Comparison of ENCODE assay signal across 22 cellular contexts in the genomic region with DNA sequence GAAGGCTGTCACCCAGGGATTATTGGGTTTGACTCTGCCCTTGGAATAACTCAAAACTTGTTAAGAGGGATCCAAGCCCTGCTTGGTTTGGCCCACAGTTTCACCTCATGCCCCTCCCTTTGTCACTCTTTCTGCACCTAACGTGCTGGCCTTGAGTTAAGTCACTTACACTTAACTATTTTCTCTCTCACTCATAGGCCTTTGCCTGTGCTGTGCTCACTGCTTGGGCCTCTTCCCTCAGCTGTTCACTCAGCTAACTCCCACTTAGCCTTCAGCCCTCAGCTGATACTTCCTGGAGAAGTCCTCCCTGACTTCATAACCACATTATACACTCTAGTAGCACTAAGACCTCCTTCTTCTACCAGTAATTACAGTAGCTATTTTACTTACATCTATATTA.
A peak's percentile ranks its signal among the peaks of the same experiment; 100 is the strongest.
DNase-seq lines count a peak whose midpoint lies in the region; ATAC-seq, FAIRE-seq and TF ChIP-seq lines count a peak whose summit lies in the region.
"Had no signal": no experiment of that assay in that cellular context is flagged by ENCODE, and none has a peak within 500 bp of the region (broad histone marks: within the 10 kb centered on the region; RNA-seq: fewer than 3 reads in every experiment).

No MANE protein-coding gene starts in this region.

- peaks cover 6% of the 10 kb centered on the region for H3K79me1 ChIP-seq in mesenchymal stem cell (replicated peaks; ENCODE audit: low read length, poor library complexity, severe bottlenecking)
- H3K79me1 ChIP-seq in H9 (ENCODE audit: insufficient read depth, low read depth, low read length, poor library complexity, severe bottlenecking): no peaks in the 10 kb centered on the region

- no peak overlapping the region for H3K9ac ChIP-seq in mesenchymal stem cell (ENCODE audit: low read length)
- H3K9ac ChIP-seq in H9 (ENCODE audit: extremely low read depth, insufficient read length, low read length): no peak overlapping the region

- H3K9me3 ChIP-seq in mesenchymal stem cell (ENCODE audit: control insufficient read depth, low read length) (no peaks in the 10 kb centered on the region), H9 (ENCODE audit: control insufficient read depth, low read depth, low read length) (no peaks in the 10 kb centered on the region)
- H3K9me3 ChIP-seq: SJSA1 had no signal

- DNase-seq in activated T-cell treated with anti-CD3 and anti-CD28 coated beads, Interleukin-2, amount 50 U/mL, for 72 hours: no peak
- DNase-seq in activated T-cell treated with anti-CD3 and anti-CD28 coated beads, Interleukin-2, amount 50 U/mL, for 1 hour: no peak
- DNase-seq in OCI-M1 (lab: John Stamatoyannopoulos, UW): peak; percentile 21
- no peak for DNase-seq in mesenchymal stem cell
- DNase-seq in urothelium cell line (ENCODE audit: low spot score): no peak
- DNase-seq in hypothalamus (lab: John Stamatoyannopoulos, UW): no peak
- no peak for DNase-seq in H9
- DNase-seq: 8988T; activated CD4-positive, alpha-beta T cell treated with anti-CD3 and anti-CD28 coated beads for 1 hour; activated gamma-delta T cell; C1 segment of cervical spinal cord; DMS53; foreskin keratinocyte; left ventricle myocardium superior; NCI-H2029 treated with DMSO at 0.1 percent for 48 hours; NCI-H510A treated with DMSO at 0.1 percent for 48 hours; stimulated activated CD4-positive, alpha-beta T cell treated with anti-CD3 and anti-CD28 coated beads, Interleukin-4, amount 100 ng/mL, for 24 hours had no signal

- H3K4me2 ChIP-seq in mesenchymal stem cell (ENCODE audit: low read length, poor library complexity, severe bottlenecking): no peak overlapping the region
- H3K4me2 ChIP-seq in H9 (ENCODE audit: insufficient read depth, insufficient read length, low read length): no peak overlapping the region

- no peaks in the 10 kb centered on the region for H3K79me2 ChIP-seq in H9 (ENCODE audit: insufficient read depth, low read length)

- no peak overlapping the region for H3K4me3 Mint-ChIP-seq in activated T-cell treated with anti-CD3 and anti-CD28 coated beads, Interleukin-2, amount 50 U/mL, for 72 hours
- no peak overlapping the region for H3K4me3 Mint-ChIP-seq in H9
- H3K4me3 Mint-ChIP-seq: T-helper 2 cell treated with Interferon-gamma antibody and Interleukin-4, amounts not matched to agents 5 μg/mL and 100 μg/mL, for 36 hours had no signal

- H2BK120ac ChIP-seq in mesenchymal stem cell (ENCODE audit: low read depth, low read length) (no peak overlapping the region), H9 (ENCODE audit: low read depth, low read length, poor library complexity, severe bottlenecking) (no peak overlapping the region)

- peaks cover 5% of the 10 kb centered on the region for H3K4me1 ChIP-seq in mesenchymal stem cell (ENCODE audit: control insufficient read depth, insufficient read depth, low read depth, low read length)
- no peaks in the 10 kb centered on the region; the same call in 1 of the 2 replicates for H3K4me1 ChIP-seq in H9 (ENCODE audit: insufficient read depth, low read length)

- H3K23me2 ChIP-seq in H9 (ENCODE audit: insufficient read length, low read depth, low read length, poor library complexity, severe bottlenecking): no peaks in the 10 kb centered on the region

- no peaks in the 10 kb centered on the region for H3K36me3 Mint-ChIP-seq in activated T-cell treated with anti-CD3 and anti-CD28 coated beads, Interleukin-2, amount 50 U/mL, for 72 hours (ENCODE audit: insufficient read depth in 2 of 2)
- H3K36me3 Mint-ChIP-seq in H9 (ENCODE audit: insufficient read depth in 1 of 3, low read depth in 3 of 3): no peaks in the 10 kb centered on the region

- H3K4me3 ChIP-seq in mesenchymal stem cell (ENCODE audit: insufficient read depth in 1 of 2, low read depth in 1 of 2, low read length in 2 of 2): no peak overlapping the region
- H3K4me3 ChIP-seq: coronary artery, SJSA1, skin epidermis had no signal

- H2BK5ac ChIP-seq in mesenchymal stem cell (ENCODE audit: low read depth, low read length, poor library complexity, severe bottlenecking) (peak overlapping the region; percentile 20), H9 (ENCODE audit: insufficient read length, low read length) (no peak overlapping the region)

- no peak overlapping the region for H3K56ac ChIP-seq in H9 (ENCODE audit: insufficient read length, low read depth, low read length)

- H3K18ac ChIP-seq in mesenchymal stem cell (ENCODE audit: low read depth in 1 of 2, low read length in 2 of 2) (peak overlapping the region; percentile 44 to 77), H9 (ENCODE audit: insufficient read length, low read depth, low read length) (no peak overlapping the region)

- H3K27me3 ChIP-seq in mesenchymal stem cell (ENCODE audit: control insufficient read depth in 1 of 2, insufficient read depth in 1 of 2, low read length in 2 of 2) (no peaks in the 10 kb centered on the region), H9 (ENCODE audit: insufficient read depth, low read length) (no peaks in the 10 kb centered on the region)
- H3K27me3 ChIP-seq: foreskin keratinocyte, SJSA1 had no signal

- no peaks in the 10 kb centered on the region for H3K9me3 Mint-ChIP-seq in activated T-cell treated with anti-CD3 and anti-CD28 coated beads, Interleukin-2, amount 50 U/mL, for 72 hours
- no peaks in the 10 kb centered on the region for H3K9me3 Mint-ChIP-seq in H9
- H3K9me3 Mint-ChIP-seq: T-helper 2 cell treated with Interferon-gamma antibody and Interleukin-4, amounts not matched to agents 5 μg/mL and 100 μg/mL, for 36 hours had no signal

- H3K23ac ChIP-seq in mesenchymal stem cell (ENCODE audit: low read length in 2 of 2) (no peak overlapping the region), H9 (ENCODE audit: insufficient read length, low read depth, low read length) (no peak overlapping the region)

- FAIRE-seq in urothelium cell line (lab: Jason Lieb, UNC): peak; percentile 30

- ATAC-seq in activated T-cell treated with anti-CD3 and anti-CD28 coated beads, Interleukin-2, amount 50 U/mL, for 72 hours (replicated peaks in 1 of 2): no peak
- no peak for ATAC-seq in GM21526 (IDR thresholded peaks at IDR 0.05; ENCODE audit: low FRiP score, unreplicated experiment)
- ATAC-seq: foreskin keratinocyte, left ventricle myocardium superior had no signal

- H2BK12ac ChIP-seq in mesenchymal stem cell (ENCODE audit: low read length in 2 of 2) (peak overlapping the region in 1 of 2 experiments; percentile 94), H9 (ENCODE audit: insufficient read length, low read depth, low read length) (no peak overlapping the region)

- peak overlapping the region; percentile 90 for H4K8ac ChIP-seq in mesenchymal stem cell (ENCODE audit: low read length)
- no peak overlapping the region for H4K8ac ChIP-seq in H9 (replicated peaks; ENCODE audit: insufficient read length, low read depth, low read length)

- WGBS in mesenchymal stem cell: 91% methylated on average over 1 of the region's 1 CpG
- WGBS in H9 (ENCODE audit: extremely low coverage, insufficient read length, low lambda C conversion rate): no CpG with 5 or more reads among the region's 1 CpG

- no peak overlapping the region for H3T11ph ChIP-seq in H9 (ENCODE audit: low read length)

- H2AFZ ChIP-seq in mesenchymal stem cell (ENCODE audit: low read depth, low read length) (no peak overlapping the region), H9 (ENCODE audit: low read length) (no peak overlapping the region)

- no peaks in the 10 kb centered on the region for H3K4me1 Mint-ChIP-seq in activated T-cell treated with anti-CD3 and anti-CD28 coated beads, Interleukin-2, amount 50 U/mL, for 72 hours (ENCODE audit: low read depth)
- peaks cover 11 to 13% of the 10 kb centered on the region in 2 experiments; a peak in 2 of 4 replicates for H3K4me1 Mint-ChIP-seq in H9

- peak overlapping the region; percentile 72 for H2AK5ac ChIP-seq in mesenchymal stem cell (ENCODE audit: low read length, severe bottlenecking)
- no peak overlapping the region for H2AK5ac ChIP-seq in H9 (ENCODE audit: insufficient read length, low read length)

- H2BK15ac ChIP-seq in mesenchymal stem cell (ENCODE audit: low read depth, poor library complexity, severe bottlenecking) (no peak overlapping the region), H9 (ENCODE audit: low read depth, low read length) (no peak overlapping the region)

- no peak overlapping the region for H4K5ac ChIP-seq in H9 (ENCODE audit: insufficient read length, low read depth, low read length)

- H3K27ac Mint-ChIP-seq in activated T-cell treated with anti-CD3 and anti-CD28 coated beads, Interleukin-2, amount 50 U/mL, for 72 hours: peak overlapping the region; percentile 40
- H3K27ac Mint-ChIP-seq in H9: no peak overlapping the region
- H3K27ac Mint-ChIP-seq: T-helper 2 cell treated with Interferon-gamma antibody and Interleukin-4, amounts not matched to agents 5 μg/mL and 100 μg/mL, for 36 hours had no signal

- no peak overlapping the region for H2BK20ac ChIP-seq in H9 (ENCODE audit: low read depth, low read length, poor library complexity, severe bottlenecking)

- TF ChIP-seq CTCF in H9 (conservative IDR thresholded peaks at IDR 0.05): no peak

- no peaks in the 10 kb centered on the region for H3K27me3 Mint-ChIP-seq in activated T-cell treated with anti-CD3 and anti-CD28 coated beads, Interleukin-2, amount 50 U/mL, for 72 hours (ENCODE audit: low read depth)
- no peaks in the 10 kb centered on the region for H3K27me3 Mint-ChIP-seq in H9 (ENCODE audit: low read depth)

- H4K20me1 ChIP-seq in H9 (ENCODE audit: control insufficient read depth, insufficient read depth, insufficient read length): no peaks in the 10 kb centered on the region

- no peaks in the 10 kb centered on the region for H3K36me3 ChIP-seq in mesenchymal stem cell (ENCODE audit: control insufficient read depth in 1 of 2, insufficient read depth in 2 of 2, low read depth in 1 of 2, low read length in 2 of 2)
- H3K36me3 ChIP-seq: SJSA1 had no signal

- H3K4ac ChIP-seq in mesenchymal stem cell (ENCODE audit: low read depth in 1 of 2, low read length in 2 of 2) (no peak overlapping the region), H9 (ENCODE audit: low read depth, low read length) (no peak overlapping the region)

- H4K91ac ChIP-seq in mesenchymal stem cell (ENCODE audit: low read length): peak overlapping the region; percentile 70
- H4K91ac ChIP-seq in H9 (ENCODE audit: insufficient read length, low read depth, low read length): no peak overlapping the region

- H3K14ac ChIP-seq in mesenchymal stem cell (ENCODE audit: low read length in 2 of 2) (no peak overlapping the region), H9 (ENCODE audit: insufficient read depth, low read length) (no peak overlapping the region)

- H3K27ac ChIP-seq in mesenchymal stem cell (ENCODE audit: low read length, poor library complexity, severe bottlenecking): peak overlapping the region; percentile 97
- no peak overlapping the region for H3K27ac ChIP-seq in H9 (ENCODE audit: insufficient read length, low read depth, low read length)
- H3K27ac ChIP-seq: foreskin keratinocyte, skin epidermis had no signal
